Comparison of ENCODE assay signal across 31 cellular contexts in genomic region chr7:134814730-134815364, GRCh38. TPM values are rescaled to one million over a fixed set of nuclear protein-coding genes. Genes with fewer than 3 reads are reported as not detected.
DNase-seq lines count a peak whose midpoint lies in the region; ATAC-seq and TF ChIP-seq lines count a peak whose summit lies in the region.
"Had no signal": no experiment of that assay in that cellular context is flagged by ENCODE, and none has a peak within 500 bp of the region (broad histone marks: within the 10 kb centered on the region; RNA-seq: fewer than 3 reads in every experiment).

No MANE protein-coding gene starts in this region.

- peak; percentile 19 for ATAC-seq in Right ventricle myocardium superior (ENCODE audit: poor library complexity)
- no peak for ATAC-seq in left cardiac atrium
- peak; percentile 11 for ATAC-seq in left ventricle myocardium superior
- no peak for ATAC-seq in aorta (ENCODE audit: low FRiP score)
- ATAC-seq in HG02610 (IDR thresholded peaks at IDR 0.05; ENCODE audit: unreplicated experiment), result no peak
- ATAC-seq: activated naive CD4-positive, alpha-beta T cell treated with anti-CD3 and anti-CD28 coated beads, Interleukin-2, amount 50 U/mL, for 72 hours; activated T-helper 17 cell treated with anti-CD3 and anti-CD28 coated beads, Interleukin-2, amount 50 U/mL, for 72 hours; pancreas; sciatic nerve; stimulated activated naive CD8-positive, alpha-beta T cell treated with anti-CD3 and anti-CD28 coated beads, Interleukin-15, amount 100 ng/mL, for 72 hours; upper lobe of right lung; WTC11 had no signal

- no peak overlapping the region for H2AK5ac ChIP-seq in trophoblast cell (ENCODE audit: low read length)

- H3K9me3 ChIP-seq in trophoblast cell (ENCODE audit: insufficient read depth, low read depth, low read length) (no peaks in the 10 kb centered on the region), aorta (ENCODE audit: control insufficient read depth, low read length) (no peaks in the 10 kb centered on the region), tibial nerve (no peaks in the 10 kb centered on the region)
- H3K9me3 ChIP-seq: pancreas, upper lobe of right lung had no signal

- H3K4me2 ChIP-seq in trophoblast cell (ENCODE audit: low read length), result no peak overlapping the region
- H3K4me2 ChIP-seq: KMS-11 had no signal

- no peak overlapping the region for H3K14ac ChIP-seq in trophoblast cell (ENCODE audit: low read length)

- no peaks in the 10 kb centered on the region for H3K27me3 ChIP-seq in trophoblast cell (ENCODE audit: insufficient read depth, low read length)
- no peaks in the 10 kb centered on the region for H3K27me3 ChIP-seq in aorta (ENCODE audit: control insufficient read depth in 1 of 2, insufficient read depth in 2 of 2, low read length in 1 of 2)
- no peaks in the 10 kb centered on the region for H3K27me3 ChIP-seq in tibial nerve
- H3K27me3 ChIP-seq: pancreas, upper lobe of right lung had no signal

- H3K4me1 ChIP-seq in trophoblast cell (ENCODE audit: control insufficient read depth in 1 of 2, insufficient read depth in 2 of 2, low read length in 2 of 2), result peaks cover 5 to 10% of the 10 kb centered on the region in 2 experiments
- peaks cover 12 to 21% of the 10 kb centered on the region in 2 donors for H3K4me1 ChIP-seq in aorta (ENCODE audit: control insufficient read depth in 1 of 2, insufficient read depth in 2 of 2, low read length in 2 of 2)
- peaks cover 0 to 28% (median 7%) of the 10 kb centered on the region in 4 donors for H3K4me1 ChIP-seq in tibial nerve
- H3K4me1 ChIP-seq: pancreas had no signal

- TF ChIP-seq CTCF in tibial nerve (IDR thresholded peaks at IDR 0.05), result no peak

- DNase-seq in Right ventricle myocardium superior (no peak), left cardiac atrium (no peak), left ventricle myocardium superior (no peak), trophoblast cell (no peak), aorta (no peak), DMS79 (lab: John Stamatoyannopoulos, UW) (no peak), tibial nerve (ENCODE audit: low spot score in 2 of 2) (no peak)
- DNase-seq: activated CD4-positive, alpha-beta T cell treated with anti-CD3 and anti-CD28 coated beads, Interleukin-2, amount 50 U/mL, for 1 hour; activated CD8-positive, alpha-beta memory T cell treated with anti-CD3 and anti-CD28 coated beads, Interleukin-2, amount 50 U/mL, for 4 hours; AML-193; anterior cingulate cortex; CD8-positive, alpha-beta memory T cell; DMS53; effector memory CD4-positive, alpha-beta T cell; GDM1; kidney; naive B cell; NCI-H146; NCI-H2171; NCI-H524 treated with DMSO at 0.1 percent for 48 hours; pancreas; SIG-M5; stimulated activated naive CD8-positive, alpha-beta T cell treated with anti-CD3 and anti-CD28 coated beads, Interleukin-15, amount 100 ng/mL, for 72 hours; SW 1271; upper lobe of right lung had no signal

- no peak overlapping the region for H2BK120ac ChIP-seq in trophoblast cell (ENCODE audit: insufficient read depth, low read length, poor library complexity)

- H3K36me3 ChIP-seq in trophoblast cell (ENCODE audit: control insufficient read depth in 1 of 2, insufficient read depth in 2 of 2, low read length in 2 of 2) (peaks cover 8 to 29% of the 10 kb centered on the region in 2 experiments), aorta (ENCODE audit: control insufficient read depth in 1 of 2, insufficient read depth in 2 of 2, low read length in 1 of 2) (peaks cover 0 to 4% of the 10 kb centered on the region in 2 donors), tibial nerve (no peaks in the 10 kb centered on the region)
- H3K36me3 ChIP-seq: pancreas, upper lobe of right lung had no signal

- H4K91ac ChIP-seq in trophoblast cell (ENCODE audit: low read depth, low read length), result no peak overlapping the region

- H3K4ac ChIP-seq in trophoblast cell (ENCODE audit: low read depth, low read length), result peak overlapping the region; percentile 60

- H3K79me2 ChIP-seq in trophoblast cell (ENCODE audit: control insufficient read depth, insufficient read depth, low read length, poor library complexity), result peaks cover 9% of the 10 kb centered on the region

- no peak overlapping the region for H3K9ac ChIP-seq in trophoblast cell (ENCODE audit: low read length)
- H3K9ac ChIP-seq: KMS-11 had no signal

- no peak overlapping the region for H2BK5ac ChIP-seq in trophoblast cell (ENCODE audit: low read depth, low read length, poor library complexity)

- TF ChIP-seq POLR2A in tibial nerve (IDR thresholded peaks at IDR 0.05), result no peak

- H2AFZ ChIP-seq in trophoblast cell (ENCODE audit: insufficient read depth, low read length, poor library complexity), result no peak overlapping the region

- no peak overlapping the region for H3K4me3 ChIP-seq in trophoblast cell (ENCODE audit: low read depth, low read length)
- no peak overlapping the region for H3K4me3 ChIP-seq in aorta (ENCODE audit: low read length in 2 of 2)
- H3K4me3 ChIP-seq in tibial nerve, result no peak overlapping the region
- H3K4me3 ChIP-seq: pancreas, upper lobe of right lung had no signal

- no peaks in the 10 kb centered on the region for H3K79me1 ChIP-seq in trophoblast cell (ENCODE audit: low read length)

- H3K27ac ChIP-seq in trophoblast cell (ENCODE audit: low read depth, low read length) (no peak overlapping the region), aorta (ENCODE audit: low read depth in 1 of 2, low read length in 2 of 2) (peak overlapping the region; percentile 50 to 89), tibial nerve (peak overlapping the region in 1 of 4 donors; percentile 51)
- H3K27ac ChIP-seq: KMS-11, pancreas had no signal

- intact Hi-C loops in Right ventricle myocardium superior (cut with DNase I), result no loop called here
- intact Hi-C loops in left cardiac atrium (cut with DNase I), result no loop called here
- intact Hi-C loops in left ventricle myocardium superior (cut with micrococcal nuclease), result no loop called here
- intact Hi-C loops in aorta (cut with DNase I), result no loop called here

- H4K8ac ChIP-seq in trophoblast cell (ENCODE audit: low read depth, low read length), result no peak overlapping the region

- no peak overlapping the region for H2BK12ac ChIP-seq in trophoblast cell (ENCODE audit: low read length)

- no peak for TF ChIP-seq EP300 in tibial nerve (IDR thresholded peaks at IDR 0.05)

- H3K18ac ChIP-seq in trophoblast cell (ENCODE audit: low read length), result peak overlapping the region; percentile 62

- H4K12ac ChIP-seq in trophoblast cell (ENCODE audit: low read depth, low read length), result no peak overlapping the region

- H3K23ac ChIP-seq in trophoblast cell (ENCODE audit: low read length), result no peak overlapping the region

- no CpG with 5 or more reads among the region's 4 CpGs for WGBS in trophoblast cell (ENCODE audit: extremely low coverage, insufficient coverage, insufficient read length)
- 52 to 53% methylated on average over 4 of the region's 4 CpGs for whole genome bisulfite sequencing in aorta, 2 donors
- whole genome bisulfite sequencing in tibial nerve, 2 donors, result 89 to 94% methylated on average over 4 of the region's 4 CpGs

RNA-seq across cellular contexts. Expression of gene CALD1, which starts 35.4 kb away (rescaled TPM):
- total RNA-seq in Right ventricle myocardium superior (86.1 TPM), left cardiac atrium (100 to 1,000 TPM; 181 to 194 TPM), left ventricle myocardium superior (118 TPM), aorta (1,000 to 10,000 TPM; 1,102 to 1,700 TPM), tibial nerve (100 to 1,000 TPM; 320 to 870 (median 433) TPM)
- 510 and 518 TPM in 2 replicates for polyA plus RNA-seq in trophoblast cell (2013)
- 1,000 to 10,000 TPM in 1 of 2 donors, 100 to 1,000 TPM in 1; 658 to 1,235 TPM for polyA plus RNA-seq in aorta
- polyA plus RNA-seq: CD8-positive, alpha-beta memory T cell had no signal

Comparison
In these comparisons a context has a peak if more than half of its experiments do, and no peak if none do; other contexts are left out.
1. ATAC-seq: peak in Right ventricle myocardium superior (single experiment) and left ventricle myocardium superior (single experiment); none in left cardiac atrium (0 of 2), aorta (single experiment) and HG02610 (single experiment).